In the genomic region with DNA sequence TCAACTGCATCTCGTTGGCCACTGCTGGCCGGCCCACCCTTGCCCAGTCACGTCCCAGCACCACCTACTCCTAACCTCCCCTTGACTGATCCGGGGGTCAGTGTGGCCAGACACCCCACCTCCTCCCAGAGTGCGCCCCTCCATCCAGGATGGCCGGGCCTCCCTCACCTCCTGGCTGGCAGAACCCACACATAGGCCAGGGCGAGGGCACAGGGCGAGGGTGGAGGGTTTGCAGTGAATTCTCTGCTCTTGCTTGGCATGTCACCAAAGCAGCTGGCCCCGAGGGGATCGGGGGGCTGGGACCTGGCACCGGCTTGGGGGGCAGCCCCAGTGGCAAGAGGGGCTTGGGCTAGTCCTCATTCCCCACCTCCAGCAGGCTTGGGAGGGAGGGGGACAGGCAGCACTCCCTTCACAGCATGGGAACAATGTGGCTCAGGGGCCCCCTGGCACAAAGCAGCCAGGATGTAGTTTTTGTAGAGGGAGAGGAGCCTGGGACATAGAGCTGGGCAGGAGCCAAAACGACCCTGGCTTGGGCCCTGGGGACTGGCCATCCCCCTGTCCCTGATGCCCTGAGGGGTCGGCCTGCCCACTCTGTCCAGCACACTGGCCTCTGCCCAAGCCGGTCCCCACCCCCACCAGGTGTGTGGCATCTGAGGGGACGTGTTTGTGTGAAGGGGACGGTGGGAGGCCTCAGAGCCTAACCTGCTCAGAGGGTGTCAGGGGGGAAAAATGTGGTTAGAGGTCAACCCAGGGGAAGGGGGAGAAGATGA, we compare ENCODE assay signal across 18 cellular contexts. TPM values are rescaled to one million over a fixed set of nuclear protein-coding genes. Genes with fewer than 3 reads are reported as not detected.
DNase-seq lines count a peak whose midpoint lies in the region; ATAC-seq and TF ChIP-seq lines count a peak whose summit lies in the region.
"Had no signal": no experiment of that assay in that cellular context is flagged by ENCODE, and none has a peak within 500 bp of the region (broad histone marks: within the 10 kb centered on the region; RNA-seq: fewer than 3 reads in every experiment).

No MANE protein-coding gene starts in this region.

- peak overlapping the region; percentile 92 for H3K18ac ChIP-seq in neuronal stem cell (ENCODE audit: low read length)

- H3K27me3 ChIP-seq in BLaER1 treated with 17β-estradiol and CSF1 and Interleukin-3, amounts not matched to agents 10 nM and 100 nM, result no peaks in the 10 kb centered on the region
- H3K27me3 ChIP-seq in HUES64 (ENCODE audit: insufficient read depth, low read length) (no peaks in the 10 kb centered on the region), hepatocyte (no peaks in the 10 kb centered on the region), neuronal stem cell (ENCODE audit: control insufficient read depth in 3 of 3, insufficient read depth in 3 of 3, low read depth in 1 of 3, low read length in 3 of 3) (no peaks in the 10 kb centered on the region), mammary epithelial cell (ENCODE audit: insufficient read depth, low read length) (no peaks in the 10 kb centered on the region)

- peak overlapping the region; percentile 98 for H4K8ac ChIP-seq in neuronal stem cell (ENCODE audit: low read depth, low read length)

- peak overlapping the region; percentile 77 for H2BK5ac ChIP-seq in neuronal stem cell (ENCODE audit: low read length)

- H3K4me3 ChIP-seq in BLaER1 treated with 17β-estradiol and CSF1 and Interleukin-3, amounts not matched to agents 10 nM and 100 nM, result no peak overlapping the region
- no peak overlapping the region for H3K4me3 ChIP-seq in HUES64 (ENCODE audit: low read length)
- no peak overlapping the region for H3K4me3 ChIP-seq in hepatocyte
- no peak overlapping the region for H3K4me3 ChIP-seq in neuronal stem cell (ENCODE audit: low read length in 2 of 2)
- H3K4me3 ChIP-seq in mammary epithelial cell (replicated peaks in 1 of 3; ENCODE audit: insufficient read depth in 1 of 3, low read depth in 2 of 3, low read length in 3 of 3), result no peak overlapping the region
- H3K4me3 ChIP-seq: A549, HAP-1 had no signal

- no peak for ATAC-seq in left ventricle myocardium superior
- ATAC-seq: A549 had no signal

- H3K9me3 ChIP-seq in BLaER1 treated with 17β-estradiol and CSF1 and Interleukin-3, amounts not matched to agents 10 nM and 100 nM (replicated peaks in 1 of 11), result no peaks in the 10 kb centered on the region; a peak in 2 of 22 replicates
- H3K9me3 ChIP-seq in HUES64 (ENCODE audit: insufficient read depth, low read depth, low read length) (no peaks in the 10 kb centered on the region), hepatocyte (ENCODE audit: low read depth) (no peaks in the 10 kb centered on the region), neuronal stem cell (replicated peaks in 1 of 2; ENCODE audit: control insufficient read depth in 2 of 2, insufficient read depth in 1 of 2, low read depth in 1 of 2, low read length in 2 of 2) (peaks cover 0 to 1% of the 10 kb centered on the region in 2 donors), mammary epithelial cell (replicated peaks; ENCODE audit: insufficient read depth, low read length) (no peaks in the 10 kb centered on the region)
- H3K9me3 ChIP-seq: A549, HAP-1 had no signal

- WGBS in HUES64, result 94% methylated on average over 16 of the region's 16 CpGs
- WGBS in hepatocyte (ENCODE audit: low lambda C conversion rate, missing lambda C conversion rate), result 90% methylated on average over 16 of the region's 16 CpGs
- WGBS in neuronal stem cell (ENCODE audit: extremely low coverage in 2 of 2, insufficient read length in 2 of 2, insufficient replicate concordance in 1 of 2), 2 donors, result no CpG with 5 or more reads among the region's 16 CpGs
- WGBS in mammary epithelial cell (ENCODE audit: low coverage, missing lambda C conversion rate), result 71% methylated on average over 4 of the region's 16 CpGs

- DNase-seq in hepatocyte (ENCODE audit: low spot score) (no peak), neuronal stem cell (ENCODE audit: low spot score) (no peak), mammary epithelial cell (no peak), head of caudate nucleus (no peak), C1 segment of cervical spinal cord (lab: John Stamatoyannopoulos, UW) (no peak), left ventricle myocardium superior (no peak)
- DNase-seq: CD4-positive, alpha-beta memory T cell; DMS153; DMS79 treated with DMSO at 0.1 percent for 48 hours; EL; GOT3; HFFc6; KBM-7 had no signal

- H2BK12ac ChIP-seq in neuronal stem cell (ENCODE audit: low read length), result peak overlapping the region; percentile 90

- peaks cover 8% of the 10 kb centered on the region for H3K79me1 ChIP-seq in neuronal stem cell (ENCODE audit: low read depth, low read length)

- H2BK15ac ChIP-seq in neuronal stem cell (ENCODE audit: low read length), result no peak overlapping the region

- no peaks in the 10 kb centered on the region for H3K9me2 ChIP-seq in hepatocyte (replicated peaks; ENCODE audit: insufficient read depth)

- peaks cover 4 to 30% (median 22%) of the 10 kb centered on the region in 11 experiments; a peak in 21 of 22 replicates for H3K36me3 ChIP-seq in BLaER1 treated with 17β-estradiol and CSF1 and Interleukin-3, amounts not matched to agents 10 nM and 100 nM
- H3K36me3 ChIP-seq in HUES64 (ENCODE audit: insufficient read depth, low read length), result peaks cover 56% of the 10 kb centered on the region
- H3K36me3 ChIP-seq in hepatocyte (replicated peaks; ENCODE audit: insufficient read depth, low read depth), result no peaks in the 10 kb centered on the region
- peaks cover 31 to 40% of the 10 kb centered on the region in 2 donors for H3K36me3 ChIP-seq in neuronal stem cell (replicated peaks in 1 of 2; ENCODE audit: control insufficient read depth in 2 of 2, insufficient read depth in 2 of 2, low read length in 2 of 2)
- no peaks in the 10 kb centered on the region for H3K36me3 ChIP-seq in mammary epithelial cell (ENCODE audit: insufficient read depth, low read length)

- peaks cover 39 to 82% (median 66%) of the 10 kb centered on the region in 10 experiments for H3K4me1 ChIP-seq in BLaER1 treated with 17β-estradiol and CSF1 and Interleukin-3, amounts not matched to agents 10 nM and 100 nM
- H3K4me1 ChIP-seq in HUES64 (ENCODE audit: insufficient read depth, low read length), result no peaks in the 10 kb centered on the region
- peaks cover 17% of the 10 kb centered on the region for H3K4me1 ChIP-seq in hepatocyte (ENCODE audit: insufficient read depth)
- H3K4me1 ChIP-seq in neuronal stem cell (ENCODE audit: control insufficient read depth in 2 of 2, insufficient read depth in 1 of 2, low read depth in 1 of 2, low read length in 2 of 2), result peaks cover 12 to 24% of the 10 kb centered on the region in 2 donors
- no peaks in the 10 kb centered on the region for H3K4me1 ChIP-seq in mammary epithelial cell (ENCODE audit: insufficient read depth, low read length)
- H3K4me1 ChIP-seq: A549, HAP-1 had no signal

- no TSS peak for BruUV-seq in mammary epithelial cell (replicated peaks; lab: Mats Ljungman, UMichigan)

- H2AFZ ChIP-seq in hepatocyte (no peak overlapping the region), neuronal stem cell (ENCODE audit: low read length) (no peak overlapping the region), mammary epithelial cell (ENCODE audit: low read depth, low read length) (no peak overlapping the region)

- H3K79me2 ChIP-seq in hepatocyte, result no peaks in the 10 kb centered on the region
- H3K79me2 ChIP-seq in mammary epithelial cell (ENCODE audit: insufficient read depth, low read length), result no peaks in the 10 kb centered on the region

- peak overlapping the region; percentile 43 for H3K23ac ChIP-seq in neuronal stem cell (ENCODE audit: low read depth, low read length, poor library complexity)

- intact Hi-C loops in mammary epithelial cell (cut with micrococcal nuclease) (no loop called here), head of caudate nucleus (cut with DNase I) (no loop called here), left ventricle myocardium superior (cut with micrococcal nuclease) (no loop called here)

- dilution Hi-C loops in mammary epithelial cell (cut with HindIII; ENCODE audit: low sequenced_read_pairs), result no loop called here

- peaks cover 0 to 30% (median 6%) of the 10 kb centered on the region in 11 experiments; a peak in 10 of 22 replicates for H4K20me1 ChIP-seq in BLaER1 treated with 17β-estradiol and CSF1 and Interleukin-3, amounts not matched to agents 10 nM and 100 nM
- H4K20me1 ChIP-seq in hepatocyte (ENCODE audit: insufficient read depth, poor library complexity, severe bottlenecking), result no peaks in the 10 kb centered on the region
- no peaks in the 10 kb centered on the region for H4K20me1 ChIP-seq in mammary epithelial cell (ENCODE audit: insufficient read depth, low read length)

- in situ Hi-C loops in mammary epithelial cell (cut with MboI; ENCODE audit: low sequenced_read_pairs in 2 of 2), result no loop called here

- H2BK120ac ChIP-seq in neuronal stem cell (ENCODE audit: low read depth, low read length), result no peak overlapping the region

- H3K27ac ChIP-seq in BLaER1 treated with 17β-estradiol and CSF1 and Interleukin-3, amounts not matched to agents 10 nM and 100 nM, result peak overlapping the region in 7 of 11 experiments; percentile 3 to 48 (median 25); a peak in 10 of 22 replicates
- H3K27ac ChIP-seq in HUES64 (ENCODE audit: low read depth, low read length), result no peak overlapping the region
- peak overlapping the region; percentile 23 for H3K27ac ChIP-seq in hepatocyte
- no peak overlapping the region for H3K27ac ChIP-seq in neuronal stem cell (replicated peaks; ENCODE audit: low read length)
- no peak overlapping the region for H3K27ac ChIP-seq in mammary epithelial cell (ENCODE audit: insufficient read depth, low read depth, low read length)
- H3K27ac ChIP-seq: A549, HL-60 had no signal

- peak overlapping the region in 8 of 11 experiments; percentile 12 to 63 (median 43); a peak in 11 of 22 replicates for H3K9ac ChIP-seq in BLaER1 treated with 17β-estradiol and CSF1 and Interleukin-3, amounts not matched to agents 10 nM and 100 nM
- peak overlapping the region; percentile 26; the same call in 1 of the 2 replicates for H3K9ac ChIP-seq in HUES64 (ENCODE audit: low read depth, low read length)
- peak overlapping the region; percentile 77 for H3K9ac ChIP-seq in neuronal stem cell (ENCODE audit: low read depth, low read length, poor library complexity)
- no peak overlapping the region for H3K9ac ChIP-seq in mammary epithelial cell (ENCODE audit: insufficient read depth, low read length)

- H3K14ac ChIP-seq in neuronal stem cell (ENCODE audit: low read length), result peak overlapping the region; percentile 99

- CTCF ChIA-PET in mammary epithelial cell (lab: Charles Lee; ENCODE audit: low non-redundant PET), result no interaction called here

- TF ChIP-seq CTCF in hepatocyte (IDR thresholded peaks at IDR 0.05; ENCODE audit: poor library complexity), result no peak
- TF ChIP-seq CTCF in mammary epithelial cell (conservative IDR thresholded peaks at IDR 0.05 in 1 of 2, IDR thresholded peaks at IDR 0.05 in 1 of 2; ENCODE audit: extremely low read depth in 1 of 2, insufficient read depth in 1 of 2, low read depth in 1 of 2, low read length in 2 of 2), result no peak

- no peak overlapping the region for H3K4ac ChIP-seq in neuronal stem cell (ENCODE audit: low read length)

- peak overlapping the region; percentile 81 for H2AK5ac ChIP-seq in neuronal stem cell (ENCODE audit: low read depth, low read length)

- no peak overlapping the region for H4K91ac ChIP-seq in neuronal stem cell (ENCODE audit: low read depth, low read length, poor library complexity)

- peak overlapping the region; percentile 33 to 97 (median 85); a peak in 20 of 22 replicates for H3K4me2 ChIP-seq in BLaER1 treated with 17β-estradiol and CSF1 and Interleukin-3, amounts not matched to agents 10 nM and 100 nM
- H3K4me2 ChIP-seq in hepatocyte (no peak overlapping the region), neuronal stem cell (ENCODE audit: insufficient read depth, low read length, poor library complexity, severe bottlenecking) (no peak overlapping the region), mammary epithelial cell (ENCODE audit: insufficient read depth, low read depth, low read length) (no peak overlapping the region)
- H3K4me2 ChIP-seq: A549 had no signal

RNA-seq across cellular contexts. Expression of a gene that starts 28.5 kb away (rescaled TPM):
- polyA plus RNA-seq in HUES64 (2013, experiment 1 of 2), result 33.9 TPM
- polyA plus RNA-seq in HUES64 (2013, experiment 2 of 2), result 33.5 TPM
- 5.1 and 7.3 TPM in 2 replicates for total RNA-seq in hepatocyte
- 10.0 and 12.4 TPM in 2 replicates for polyA plus RNA-seq in hepatocyte
- 32.1 TPM for polyA plus RNA-seq in neuronal stem cell (2013, experiment 1 of 2)
- polyA plus RNA-seq in neuronal stem cell (2013, experiment 2 of 2), result 30.3 TPM
- 10 to 100 TPM in 1 of 2 donors, 1 to 10 TPM in 1; 2.5 to 23.4 TPM for total RNA-seq in mammary epithelial cell
- 43.5 TPM for polyA plus RNA-seq in mammary epithelial cell
- 70.1 TPM for polyA minus RNA-seq in mammary epithelial cell
- total RNA-seq in left ventricle myocardium superior, result 1.6 TPM

RNA-seq across cellular contexts. Expression of a gene that starts 41.1 kb away (rescaled TPM):
- polyA plus RNA-seq in HUES64 (2013, experiment 1 of 2), result 60.2 TPM
- 61.1 TPM for polyA plus RNA-seq in HUES64 (2013, experiment 2 of 2)
- 11.5 and 16.9 TPM in 2 replicates for total RNA-seq in hepatocyte
- polyA plus RNA-seq in hepatocyte, result 11.9 and 16.3 TPM in 2 replicates
- 41.4 TPM for polyA plus RNA-seq in neuronal stem cell (2013, experiment 1 of 2)
- 42.1 TPM for polyA plus RNA-seq in neuronal stem cell (2013, experiment 2 of 2)
- total RNA-seq in mammary epithelial cell, result 10 to 100 TPM in 1 of 2 donors, 1 to 10 TPM in 1; 9.0 to 14.9 TPM
- polyA plus RNA-seq in mammary epithelial cell, result 5.7 TPM
- polyA minus RNA-seq in mammary epithelial cell, result 35.6 TPM
- total RNA-seq in left ventricle myocardium superior, result 24.0 TPM

RNA-seq across cellular contexts. Expression of a gene that starts 47.3 kb away (rescaled TPM):
- 34.4 TPM for polyA plus RNA-seq in HUES64 (2013, experiment 1 of 2)
- 43.0 TPM for polyA plus RNA-seq in HUES64 (2013, experiment 2 of 2)
- total RNA-seq in hepatocyte (29.0 and 41.5 TPM in 2 replicates), mammary epithelial cell (10 to 100 TPM; 44.0 to 82.1 TPM), left ventricle myocardium superior (514 TPM)
- polyA plus RNA-seq in hepatocyte (12.2 and 13.4 TPM in 2 replicates), mammary epithelial cell (78.8 TPM)
- polyA plus RNA-seq in neuronal stem cell (2013, experiment 1 of 2), result 66.8 TPM
- 67.2 TPM for polyA plus RNA-seq in neuronal stem cell (2013, experiment 2 of 2)
- polyA minus RNA-seq in mammary epithelial cell, result 65.9 TPM

Comparison
In these comparisons a context has a peak if more than half of its experiments do, and no peak if none do; other contexts are left out.
1. H3K27ac ChIP-seq: peak in BLaER1 treated with 17β-estradiol and CSF1 and Interleukin-3, amounts not matched to agents 10 nM and 100 nM (7 of 11) and hepatocyte (single experiment); none in HUES64 (single experiment), neuronal stem cell (single experiment) and mammary epithelial cell (single experiment).
2. H3K4me2 ChIP-seq: peak in BLaER1 treated with 17β-estradiol and CSF1 and Interleukin-3, amounts not matched to agents 10 nM and 100 nM (11 of 11); none in hepatocyte (single experiment), neuronal stem cell (single experiment) and mammary epithelial cell (single experiment).